In genomic region chr1:212783976-212784375, GRCh38 we compare ENCODE assay signal across 20 cellular contexts.
"Had no signal": no experiment of that assay in that cellular context is flagged by ENCODE, and none has a peak within 500 bp of the region (broad histone marks: within the 10 kb centered on the region; RNA-seq: fewer than 3 reads in every experiment).

No MANE protein-coding gene starts in this region.

- H3K4me1 ChIP-seq: psoas muscle had no signal

- H3K9me3 Mint-ChIP-seq: effector memory CD8-positive, alpha-beta T cell; memory B cell; natural killer cell; stimulated activated memory B cell treated with anti-CD40 and anti-IgM and Interleukin-4, amounts not matched to agents 10 μg/mL and 1 μg/mL and 100 μg/mL, for 72 hours had no signal

- H3K27ac ChIP-seq: lower lobe of right lung, ovary, psoas muscle, sigmoid colon, thoracic aorta, tibial nerve, upper lobe of left lung had no signal

- H3K4me3 ChIP-seq: coronary artery, lower lobe of right lung, ovary, psoas muscle, sigmoid colon, thoracic aorta, tibial nerve, upper lobe of left lung had no signal

- H3K4me3 Mint-ChIP-seq: effector memory CD8-positive, alpha-beta T cell; memory B cell; natural killer cell; stimulated activated memory B cell treated with anti-CD40 and anti-IgM and Interleukin-4, amounts not matched to agents 10 μg/mL and 1 μg/mL and 100 μg/mL, for 72 hours had no signal

- H3K27ac Mint-ChIP-seq: effector memory CD8-positive, alpha-beta T cell; natural killer cell; stimulated activated memory B cell treated with anti-CD40 and anti-IgM and Interleukin-4, amounts not matched to agents 10 μg/mL and 1 μg/mL and 100 μg/mL, for 72 hours had no signal

- DNase-seq: effector memory CD8-positive, alpha-beta T cell; left ventricle myocardium superior; lower lobe of right lung; natural killer cell; occipital lobe; ovary; posterior cingulate gyrus; psoas muscle; right cardiac atrium; sigmoid colon; stimulated activated CD4-positive, alpha-beta T cell treated with anti-CD3 and anti-CD28 coated beads, Interleukin-2, amount 100 ng/mL, for 24 hours; stimulated activated CD4-positive, alpha-beta T cell treated with anti-CD3 and anti-CD28 coated beads, Interleukin-4, amount 100 ng/mL, for 24 hours; stimulated activated naive CD8-positive, alpha-beta T cell treated with anti-CD3 and anti-CD28 coated beads, Interleukin-15, Interleukin-2, amounts not matched to agents 100 U/mL and 50 U/mL, for 24 hours; substantia nigra; upper lobe of left lung had no signal

- H3K27me3 Mint-ChIP-seq: effector memory CD8-positive, alpha-beta T cell; memory B cell; stimulated activated memory B cell treated with anti-CD40 and anti-IgM and Interleukin-4, amounts not matched to agents 10 μg/mL and 1 μg/mL and 100 μg/mL, for 72 hours had no signal

- H3K9me3 ChIP-seq: lower lobe of right lung, ovary, psoas muscle, sigmoid colon, thoracic aorta, tibial nerve, upper lobe of left lung had no signal

- H3K36me3 ChIP-seq: ovary had no signal

- ATAC-seq: effector memory CD8-positive, alpha-beta T cell; left ventricle myocardium superior; lower lobe of right lung; natural killer cell; psoas muscle; right cardiac atrium; stimulated activated memory B cell treated with anti-CD40 and anti-IgM and Interleukin-4, amounts not matched to agents 10 μg/mL and 1 μg/mL and 100 μg/mL, for 72 hours; stimulated activated naive CD8-positive, alpha-beta T cell treated with anti-CD3 and anti-CD28 coated beads, Interleukin-15, Interleukin-2, amounts not matched to agents 100 U/mL and 50 U/mL, for 24 hours had no signal
